Comparison of ENCODE assay signal across 8 cellular contexts in the genomic region with DNA sequence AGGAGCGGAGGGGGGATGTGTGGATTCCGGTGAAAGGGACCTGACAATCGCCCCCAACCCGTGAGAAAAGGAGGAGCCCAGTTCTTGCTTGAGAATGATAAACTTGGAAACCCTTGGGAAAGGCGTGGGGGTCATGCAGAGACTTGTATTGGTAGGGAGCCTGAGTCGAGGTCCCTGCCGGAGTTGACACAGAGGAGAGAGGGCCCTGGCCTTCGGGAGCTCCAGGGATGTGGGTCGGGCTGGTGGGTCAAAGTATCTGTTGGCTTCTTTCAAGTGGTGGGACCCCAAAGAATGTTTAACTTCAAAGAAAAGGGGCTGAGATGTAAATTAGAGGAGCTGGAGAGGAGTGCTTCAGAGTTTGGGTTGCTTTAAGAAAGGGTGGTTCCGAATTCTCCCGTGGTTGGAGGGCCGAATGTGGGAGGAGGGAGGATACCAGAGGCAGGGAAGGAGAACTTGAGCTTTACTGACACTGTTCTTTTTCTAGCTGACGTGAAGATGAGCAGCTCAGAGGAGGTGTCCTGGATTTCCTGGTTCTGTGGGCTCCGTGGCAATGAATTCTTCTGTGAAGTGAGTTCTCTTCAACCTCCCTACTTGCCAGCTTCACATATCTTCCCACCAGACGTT. TPM values are rescaled to one million over a fixed set of nuclear protein-coding genes. Genes with fewer than 3 reads are reported as not detected.
DNase-seq lines count a peak whose midpoint lies in the region; ATAC-seq, FAIRE-seq and TF ChIP-seq lines count a peak whose summit lies in the region.

No MANE protein-coding gene starts in this region.

- intact Hi-C loops in heart left ventricle (cut with DNase I) = loop anchor here in 3 of 10 donors (5.0 to 10.0 kb wide), 3 partner anchors 166 to 508 kb away; partner anchors contain the start of genes AGPAT1 (in 2 of the 3), RNF5 (in 2 of the 3), NELFE (in 1 of the 3) and SKIC2 (in 1 of the 3)
- intact Hi-C loops in Right ventricle myocardium superior (cut with DNase I) = no loop called here
- intact Hi-C loops in K562 (cut with micrococcal nuclease) = loop anchor here (10.0 kb wide), 1 partner anchor 508 kb away; the partner anchor contains the start of genes AGPAT1 and RNF5
- intact Hi-C loops in vagina (cut with DNase I) = no loop called here

- H3K4me3 ChIP-seq in heart left ventricle = peak overlapping the region; percentile 64 to 95 (median 83)
- peak overlapping the region; percentile 66 for H3K4me3 ChIP-seq in K562
- H3K4me3 ChIP-seq in mesenchymal stem cell (ENCODE audit: insufficient read depth in 1 of 2, low read depth in 1 of 2, low read length in 2 of 2) = peak overlapping the region; percentile 97 to 99
- H3K4me3 ChIP-seq in vagina = peak overlapping the region; percentile 79 to 95

- peak overlapping the region; percentile 88 for H2BK15ac ChIP-seq in mesenchymal stem cell (ENCODE audit: low read depth, poor library complexity, severe bottlenecking)

- no peak overlapping the region for H2BK120ac ChIP-seq in mesenchymal stem cell (ENCODE audit: low read depth, low read length)

- TF ChIP-seq RAD21 in K562 (CRISPR knock-in tag; conservative IDR thresholded peaks at IDR 0.05 in 1 of 2, IDR thresholded peaks at IDR 0.05 in 1 of 2) = no peak

- peaks cover 7 to 72% (median 65%) of the 10 kb centered on the region in 9 donors for H3K36me3 ChIP-seq in heart left ventricle
- peaks cover 76% of the 10 kb centered on the region for H3K36me3 ChIP-seq in K562 (ENCODE audit: control insufficient read depth, insufficient read depth, low read length)
- H3K36me3 ChIP-seq in mesenchymal stem cell (ENCODE audit: control insufficient read depth in 1 of 2, insufficient read depth in 2 of 2, low read depth in 1 of 2, low read length in 2 of 2) = peaks cover 58 to 69% of the 10 kb centered on the region in 2 experiments
- H3K36me3 ChIP-seq in vagina = peaks cover 0 to 55% of the 10 kb centered on the region in 2 donors

- no peak overlapping the region for H2BK12ac ChIP-seq in mesenchymal stem cell (ENCODE audit: low read length in 2 of 2)

- H3K14ac ChIP-seq in mesenchymal stem cell (ENCODE audit: low read length in 2 of 2) = peak overlapping the region in 1 of 2 experiments; percentile 87

- in situ Hi-C loops in K562 (cut with MboI) = no loop called here

- TF ChIP-seq POLR2A in heart left ventricle (IDR thresholded peaks at IDR 0.05) = no peak
- TF ChIP-seq POLR2A in K562 (conservative IDR thresholded peaks at IDR 0.05) = no peak
- no peak for TF ChIP-seq POLR2A in vagina (IDR thresholded peaks at IDR 0.05)
- TF ChIP-seq POLR2A in H54 (IDR thresholded peaks at IDR 0.05; ENCODE audit: low read depth, low read length) = no peak

- POLR2A ChIA-PET in K562 (lab: Yijun Ruan, JAX) = interaction anchor here (0.7 to 9.8 kb wide), 14 partner anchors 9 to 178 kb away, joined by 3 to 182 read pairs (median 5); partner anchors contain the start of genes ABHD16A, BAG6, CLIC1 and DDAH2

- H4K20me1 ChIP-seq in K562 (replicated peaks; ENCODE audit: control insufficient read depth, insufficient read depth, low read length) = 0 out of 2 replicates have a peak, but pooled peaks cover 3% of the 10 kb centered on the region

- TSS peak; percentile 44 for BruUV-seq in K562 (replicated peaks; lab: Mats Ljungman, UMichigan)

- peak overlapping the region; percentile 96 to 97 for H3K9ac ChIP-seq in K562 (ENCODE audit: insufficient read depth in 1 of 2, low read depth in 2 of 2, low read length in 2 of 2)
- H3K9ac ChIP-seq in mesenchymal stem cell (ENCODE audit: low read length) = peak overlapping the region; percentile 97

- FAIRE-seq in K562 (lab: Jason Lieb, UNC) (no peak), H54 (lab: Jason Lieb, UNC) (no peak)

- H3K4me1 ChIP-seq in heart left ventricle (peaks cover 9 to 53% (median 32%) of the 10 kb centered on the region in 12 donors), K562 (replicated peaks in 1 of 2; ENCODE audit: control insufficient read depth in 2 of 2, insufficient read depth in 2 of 2, low read length in 2 of 2) (peaks cover 31 to 32% of the 10 kb centered on the region in 2 experiments; a peak in 4 of 5 replicates), mesenchymal stem cell (ENCODE audit: control insufficient read depth, insufficient read depth, low read depth, low read length) (peaks cover 18% of the 10 kb centered on the region), vagina (peaks cover 51% of the 10 kb centered on the region)

- H2AFZ ChIP-seq in K562 (ENCODE audit: low read depth, low read length) (peak overlapping the region; percentile 79), mesenchymal stem cell (ENCODE audit: low read depth, low read length) (peak overlapping the region; percentile 73)

- peak overlapping the region; percentile 38 to 86 for H3K23ac ChIP-seq in mesenchymal stem cell (ENCODE audit: low read length in 2 of 2)

- CTCF ChIA-PET in K562 (lab: Yijun Ruan, JAX; ENCODE audit: low intra/inter-chr PET ratio) = interaction anchor here (0.7 kb wide), 1 partner anchor 10 kb away, joined by 5 read pairs; no protein-coding TSS in a partner anchor

- no peak for DNase-seq in heart left ventricle
- DNase-seq in Right ventricle myocardium superior = no peak
- DNase-seq in K562 (ENCODE audit: extremely low read depth in 1 of 4, low spot score in 3 of 4) = peak in 2 of 4 experiments; percentile 37 to 53
- DNase-seq in mesenchymal stem cell = peak; percentile 27
- DNase-seq in vagina (ENCODE audit: extremely low spot score in 2 of 2) = no peak
- DNase-seq in H54 (ENCODE audit: insufficient read length, low spot score) = no peak
- no peak for DNase-seq in NCI-H748 (lab: John Stamatoyannopoulos, UW; ENCODE audit: unreplicated experiment)
- DNase-seq in NCI-H2081 treated with DMSO at 0.1 percent for 48 hours (lab: John Stamatoyannopoulos, UW) = no peak

- WGBS in heart left ventricle, 4 donors = 2 to 4% (median 3%) methylated on average over 15 of the region's 15 CpGs
- under 1% methylated on average over 15 of the region's 15 CpGs for WGBS in K562 (ENCODE audit: insufficient coverage, low coverage, missing lambda C conversion rate)
- 9% methylated on average over 15 of the region's 15 CpGs for WGBS in mesenchymal stem cell

- H3K18ac ChIP-seq in mesenchymal stem cell (ENCODE audit: low read depth in 1 of 2, low read length in 2 of 2) = peak overlapping the region; percentile 96 to 99

- peak overlapping the region; percentile 95 for H4K91ac ChIP-seq in mesenchymal stem cell (ENCODE audit: low read length)

- H3K4ac ChIP-seq in mesenchymal stem cell (ENCODE audit: low read depth in 1 of 2, low read length in 2 of 2) = peak overlapping the region; percentile 94

- no peak for TF ChIP-seq EP300 in K562 (IDR thresholded peaks at IDR 0.05; ENCODE audit: low read length)

- H2BK5ac ChIP-seq in mesenchymal stem cell (ENCODE audit: low read depth, low read length, poor library complexity, severe bottlenecking) = peak overlapping the region; percentile 81

- H3K79me2 ChIP-seq in K562 (ENCODE audit: control insufficient read depth, insufficient read depth, low read length) = peaks cover 77% of the 10 kb centered on the region

- peaks cover 39% of the 10 kb centered on the region for H3K79me1 ChIP-seq in mesenchymal stem cell (replicated peaks; ENCODE audit: low read length, poor library complexity, severe bottlenecking)

- peak overlapping the region; percentile 90 for H3K4me2 ChIP-seq in K562 (ENCODE audit: insufficient read depth, low read length)
- peak overlapping the region; percentile 84 for H3K4me2 ChIP-seq in mesenchymal stem cell (ENCODE audit: low read length, poor library complexity, severe bottlenecking)

- TF ChIP-seq CTCF in heart left ventricle (IDR thresholded peaks at IDR 0.05) (no peak), K562 (IDR thresholded peaks at IDR 0.05 in 2 of 3, conservative IDR thresholded peaks at IDR 0.05 in 1 of 3; ENCODE audit: insufficient read depth in 2 of 3, low read depth in 1 of 3, low read length in 3 of 3) (no peak), vagina (IDR thresholded peaks at IDR 0.05) (no peak)

- H3K27ac ChIP-seq in heart left ventricle (peak overlapping the region; percentile 83 to 97 (median 94)), K562 (ENCODE audit: extremely low read depth, low read depth, low read length) (peak overlapping the region; percentile 97), mesenchymal stem cell (ENCODE audit: low read length, poor library complexity, severe bottlenecking) (peak overlapping the region; percentile 73), vagina (peak overlapping the region; percentile 95)

- no peaks in the 10 kb centered on the region for H3K9me3 ChIP-seq in heart left ventricle
- H3K9me3 ChIP-seq in K562 (replicated peaks; ENCODE audit: control insufficient read depth, insufficient read depth, low read depth, low read length) = no peaks in the 10 kb centered on the region
- no peaks in the 10 kb centered on the region for H3K9me3 ChIP-seq in mesenchymal stem cell (ENCODE audit: control insufficient read depth, low read length)
- no peaks in the 10 kb centered on the region for H3K9me3 ChIP-seq in vagina

- peak overlapping the region; percentile 64 for H2AK5ac ChIP-seq in mesenchymal stem cell (ENCODE audit: low read length, severe bottlenecking)

- H3K27me3 ChIP-seq in heart left ventricle (no peaks in the 10 kb centered on the region), K562 (ENCODE audit: control insufficient read depth in 2 of 2, insufficient read depth in 2 of 2, low read length in 2 of 2) (no peaks in the 10 kb centered on the region), mesenchymal stem cell (ENCODE audit: control insufficient read depth in 1 of 2, insufficient read depth in 1 of 2, low read length in 2 of 2) (no peaks in the 10 kb centered on the region), vagina (no peaks in the 10 kb centered on the region)

- ATAC-seq in heart left ventricle (no peak), Right ventricle myocardium superior (ENCODE audit: poor library complexity) (no peak), K562 (no peak)

- no peaks in the 10 kb centered on the region for H3K9me1 ChIP-seq in K562 (ENCODE audit: control insufficient read depth, insufficient read depth, low read length)

- peak overlapping the region; percentile 99 for H4K8ac ChIP-seq in mesenchymal stem cell (ENCODE audit: low read length)

RNA-seq across cellular contexts. Expression of gene CSNK2B, which starts 0.6 kb away (rescaled TPM):
- total RNA-seq in heart left ventricle (100 to 1,000 TPM; 111 to 323 (median 116) TPM), Right ventricle myocardium superior (95.1 TPM), K562 (2014; rRNA removed) (540 and 633 TPM in 2 replicates), K562 (2014; rRNA removed; fragmentation: Illumina TruSeq; extraction: Trizol) (434 and 461 TPM in 2 replicates), K562 (2015; rRNA removed; fragmentation: Illumina TruSeq; extraction: Trizol) (501 and 527 TPM in 2 replicates), K562 (2021) (512 and 529 TPM in 2 replicates), vagina (219 TPM)
- polyA plus RNA-seq in heart left ventricle (100 to 1,000 TPM; 124 to 203 TPM), K562 (2011; rRNA removed) (120 and 179 TPM in 2 replicates), K562 (2014; fragmentation: Illumina TruSeq; extraction: Trizol) (1,018 and 1,126 TPM in 2 replicates), K562 (2014; fragmentation: Nextera tagmentation; extraction: Ambion mirVana) (100 to 1,000 TPM; 870 to 972 TPM), K562 (2014; rRNA removed) (237 and 259 TPM in 2 replicates)
- total RNA-seq in K562 (2011; cell fraction: chromatin; rRNA removed; ENCODE audit: low replicate concordance) = 260 and 394 TPM in 2 replicates
- total RNA-seq in K562 (2011; cell fraction: nucleolus; rRNA removed) = 152 and 173 TPM in 2 replicates
- 222 and 269 TPM in 2 replicates for total RNA-seq in K562 (2011; cell fraction: nucleoplasm; rRNA removed)
- polyA plus RNA-seq in K562 (2011; cell fraction: cytosol; rRNA removed) = 389 and 405 TPM in 2 replicates
- 398 and 493 TPM in 2 replicates for polyA plus RNA-seq in K562 (2011; cell fraction: nucleus; rRNA removed)
- polyA plus RNA-seq in K562 (2012) = 775 and 1,051 TPM in 2 replicates
- 244 and 291 TPM in 2 replicates for polyA minus RNA-seq in K562 (2011; rRNA and poly(A)+ RNA removed)
- polyA minus RNA-seq in K562 (2011; cell fraction: cytosol; rRNA and poly(A)+ RNA removed) = 191 and 211 TPM in 2 replicates
- polyA minus RNA-seq in K562 (2011; cell fraction: nucleus; rRNA and poly(A)+ RNA removed) = 77.7 and 105 TPM in 2 replicates
- polyA plus RNA-seq in mesenchymal stem cell (2013, experiment 1 of 2) = 256 TPM
- 256 TPM for polyA plus RNA-seq in mesenchymal stem cell (2013, experiment 2 of 2)

RNA-seq across cellular contexts. Expression of gene GPANK1, which starts 1.7 kb away (rescaled TPM):
- total RNA-seq in heart left ventricle (10 to 100 TPM; 15.9 to 29.8 (median 19.5) TPM), Right ventricle myocardium superior (19.2 TPM), K562 (2014; rRNA removed) (63.9 and 66.3 TPM in 2 replicates), K562 (2014; rRNA removed; fragmentation: Illumina TruSeq; extraction: Trizol) (33.8 and 41.2 TPM in 2 replicates), K562 (2015; rRNA removed; fragmentation: Illumina TruSeq; extraction: Trizol) (46.3 and 47.4 TPM in 2 replicates), K562 (2021) (54.6 and 55.4 TPM in 2 replicates), vagina (16.9 TPM)
- polyA plus RNA-seq in heart left ventricle (10 to 100 TPM; 19.5 to 24.5 TPM), K562 (2011; rRNA removed) (41.7 and 42.6 TPM in 2 replicates), K562 (2014; fragmentation: Illumina TruSeq; extraction: Trizol) (97.0 and 111 TPM in 2 replicates), K562 (2014; fragmentation: Nextera tagmentation; extraction: Ambion mirVana) (10 to 100 TPM; 32.2 to 38.0 TPM), K562 (2014; rRNA removed) (77.8 and 92.2 TPM in 2 replicates)
- 47.6 and 87.1 TPM in 2 replicates for total RNA-seq in K562 (2011; cell fraction: chromatin; rRNA removed; ENCODE audit: low replicate concordance)
- 67.0 and 79.7 TPM in 2 replicates for total RNA-seq in K562 (2011; cell fraction: nucleolus; rRNA removed)
- 60.5 and 67.5 TPM in 2 replicates for total RNA-seq in K562 (2011; cell fraction: nucleoplasm; rRNA removed)
- 55.8 and 78.7 TPM in 2 replicates for polyA plus RNA-seq in K562 (2011; cell fraction: cytosol; rRNA removed)
- polyA plus RNA-seq in K562 (2011; cell fraction: nucleus; rRNA removed) = 44.5 and 50.7 TPM in 2 replicates
- 53.6 and 55.1 TPM in 2 replicates for polyA plus RNA-seq in K562 (2012)
- 23.7 and 24.2 TPM in 2 replicates for polyA minus RNA-seq in K562 (2011; rRNA and poly(A)+ RNA removed)
- 15.0 and 16.1 TPM in 2 replicates for polyA minus RNA-seq in K562 (2011; cell fraction: cytosol; rRNA and poly(A)+ RNA removed)
- polyA minus RNA-seq in K562 (2011; cell fraction: nucleus; rRNA and poly(A)+ RNA removed) = 27.9 and 38.1 TPM in 2 replicates
- polyA plus RNA-seq in mesenchymal stem cell (2013, experiment 1 of 2) = 26.2 TPM
- polyA plus RNA-seq in mesenchymal stem cell (2013, experiment 2 of 2) = 26.2 TPM

RNA-seq across cellular contexts. Expression of gene LY6G5B, which starts 3.3 kb away (rescaled TPM):
- total RNA-seq in heart left ventricle (10 to 100 TPM in 1 of 9 donors, 1 to 10 TPM in 8; 1.4 to 12.0 (median 4.6) TPM), Right ventricle myocardium superior (2.8 TPM), K562 (2014; rRNA removed) (6.0 and 6.3 TPM in 2 replicates), K562 (2014; rRNA removed; fragmentation: Illumina TruSeq; extraction: Trizol) (7.5 and 9.0 TPM in 2 replicates), K562 (2015; rRNA removed; fragmentation: Illumina TruSeq; extraction: Trizol) (6.0 and 7.9 TPM in 2 replicates), K562 (2021) (18.4 and 24.6 TPM in 2 replicates), vagina (7.4 TPM)
- polyA plus RNA-seq in heart left ventricle (1 to 10 TPM; 2.1 to 5.3 TPM), K562 (2011; rRNA removed) (14.6 and 22.5 TPM in 2 replicates), K562 (2014; fragmentation: Illumina TruSeq; extraction: Trizol) (25.9 and 27.0 TPM in 2 replicates), K562 (2014; fragmentation: Nextera tagmentation; extraction: Ambion mirVana) (1 to 10 TPM; 6.6 to 7.2 TPM), K562 (2014; rRNA removed) (16.8 and 19.9 TPM in 2 replicates)
- 184 and 285 TPM in 2 replicates for total RNA-seq in K562 (2011; cell fraction: chromatin; rRNA removed; ENCODE audit: low replicate concordance)
- 96.9 and 102 TPM in 2 replicates for total RNA-seq in K562 (2011; cell fraction: nucleolus; rRNA removed)
- 162 and 291 TPM in 2 replicates for total RNA-seq in K562 (2011; cell fraction: nucleoplasm; rRNA removed)
- polyA plus RNA-seq in K562 (2011; cell fraction: cytosol; rRNA removed) = 5.2 and 9.9 TPM in 2 replicates
- polyA plus RNA-seq in K562 (2011; cell fraction: nucleus; rRNA removed) = 157 and 230 TPM in 2 replicates
- polyA plus RNA-seq in K562 (2012) = 35.6 and 41.6 TPM in 2 replicates
- polyA minus RNA-seq in K562 (2011; rRNA and poly(A)+ RNA removed) = 15.7 and 17.5 TPM in 2 replicates
- polyA minus RNA-seq in K562 (2011; cell fraction: cytosol; rRNA and poly(A)+ RNA removed) = 2.4 and 7.8 TPM in 2 replicates
- polyA minus RNA-seq in K562 (2011; cell fraction: nucleus; rRNA and poly(A)+ RNA removed) = 17.2 and 24.9 TPM in 2 replicates
- 6.8 TPM for polyA plus RNA-seq in mesenchymal stem cell (2013, experiment 1 of 2)
- polyA plus RNA-seq in mesenchymal stem cell (2013, experiment 2 of 2) = 5.5 TPM

RNA-seq across cellular contexts. Expression of gene C6orf47, which starts 5.9 kb away (rescaled TPM):
- total RNA-seq in heart left ventricle (10 to 100 TPM; 16.5 to 23.8 (median 20.0) TPM), Right ventricle myocardium superior (16.5 TPM), K562 (2014; rRNA removed) (43.8 and 44.3 TPM in 2 replicates), K562 (2014; rRNA removed; fragmentation: Illumina TruSeq; extraction: Trizol) (24.7 and 24.9 TPM in 2 replicates), K562 (2015; rRNA removed; fragmentation: Illumina TruSeq; extraction: Trizol) (39.3 and 41.0 TPM in 2 replicates), K562 (2021) (28.0 and 33.2 TPM in 2 replicates), vagina (15.2 TPM)
- polyA plus RNA-seq in heart left ventricle (10 to 100 TPM; 19.4 to 30.9 TPM), K562 (2011; rRNA removed) (11.0 and 14.6 TPM in 2 replicates), K562 (2014; fragmentation: Illumina TruSeq; extraction: Trizol) (27.0 and 33.8 TPM in 2 replicates), K562 (2014; fragmentation: Nextera tagmentation; extraction: Ambion mirVana) (under 1 TPM; 0.14 to 0.27 TPM), K562 (2014; rRNA removed) (38.1 and 38.7 TPM in 2 replicates)
- total RNA-seq in K562 (2011; cell fraction: chromatin; rRNA removed; ENCODE audit: low replicate concordance) = 18.1 and 40.4 TPM in 2 replicates
- 34.1 and 39.2 TPM in 2 replicates for total RNA-seq in K562 (2011; cell fraction: nucleolus; rRNA removed)
- total RNA-seq in K562 (2011; cell fraction: nucleoplasm; rRNA removed) = 28.1 and 30.1 TPM in 2 replicates
- polyA plus RNA-seq in K562 (2011; cell fraction: cytosol; rRNA removed) = 10.6 and 16.9 TPM in 2 replicates
- polyA plus RNA-seq in K562 (2011; cell fraction: nucleus; rRNA removed) = 7.7 and 10.6 TPM in 2 replicates
- 31.5 and 32.4 TPM in 2 replicates for polyA plus RNA-seq in K562 (2012)
- polyA minus RNA-seq in K562 (2011; rRNA and poly(A)+ RNA removed) = 11.3 and 12.1 TPM in 2 replicates
- 8.6 and 11.6 TPM in 2 replicates for polyA minus RNA-seq in K562 (2011; cell fraction: cytosol; rRNA and poly(A)+ RNA removed)
- polyA minus RNA-seq in K562 (2011; cell fraction: nucleus; rRNA and poly(A)+ RNA removed) = 14.7 and 20.5 TPM in 2 replicates
- 11.3 TPM for polyA plus RNA-seq in mesenchymal stem cell (2013, experiment 1 of 2)
- 11.4 TPM for polyA plus RNA-seq in mesenchymal stem cell (2013, experiment 2 of 2)

RNA-seq across cellular contexts. Expression of gene APOM, which starts 10.8 kb away (rescaled TPM):
- total RNA-seq in heart left ventricle = 1 to 10 TPM in 8 of 9 donors, under 1 TPM in 1; 0.54 to 4.3 (median 1.7) TPM
- 1 to 10 TPM; 2.4 to 6.6 TPM for polyA plus RNA-seq in heart left ventricle
- 1.9 TPM for total RNA-seq in Right ventricle myocardium superior
- total RNA-seq in K562 (2011; cell fraction: chromatin; rRNA removed; ENCODE audit: low replicate concordance) = 6.6 and 7.8 TPM in 2 replicates
- total RNA-seq in K562 (2011; cell fraction: nucleolus; rRNA removed) = 5.1 and 5.3 TPM in 2 replicates
- 9.8 and 10.1 TPM in 2 replicates for total RNA-seq in K562 (2011; cell fraction: nucleoplasm; rRNA removed)
- total RNA-seq in K562 (2014; rRNA removed) = 5.7 and 6.6 TPM in 2 replicates
- 10.4 and 10.8 TPM in 2 replicates for total RNA-seq in K562 (2014; rRNA removed; fragmentation: Illumina TruSeq; extraction: Trizol)
- total RNA-seq in K562 (2015; rRNA removed; fragmentation: Illumina TruSeq; extraction: Trizol) = 6.6 and 7.1 TPM in 2 replicates
- 9.7 and 10.1 TPM in 2 replicates for total RNA-seq in K562 (2021)
- polyA plus RNA-seq in K562 (2011; rRNA removed) = 7.7 and 8.6 TPM in 2 replicates
- polyA plus RNA-seq in K562 (2011; cell fraction: cytosol; rRNA removed) = 10.2 and 18.1 TPM in 2 replicates
- 13.8 and 20.1 TPM in 2 replicates for polyA plus RNA-seq in K562 (2011; cell fraction: nucleus; rRNA removed)
- 11.4 and 16.2 TPM in 2 replicates for polyA plus RNA-seq in K562 (2012)
- polyA plus RNA-seq in K562 (2014; fragmentation: Illumina TruSeq; extraction: Trizol) = 13.1 and 17.4 TPM in 2 replicates
- 10 to 100 TPM; 23.9 to 24.3 TPM for polyA plus RNA-seq in K562 (2014; fragmentation: Nextera tagmentation; extraction: Ambion mirVana)
- polyA plus RNA-seq in K562 (2014; rRNA removed) = 10.1 and 13.5 TPM in 2 replicates
- polyA minus RNA-seq in K562 (2011; rRNA and poly(A)+ RNA removed) = 2.6 and 5.6 TPM in 2 replicates
- 2.2 and 3.5 TPM in 2 replicates for polyA minus RNA-seq in K562 (2011; cell fraction: cytosol; rRNA and poly(A)+ RNA removed)
- polyA minus RNA-seq in K562 (2011; cell fraction: nucleus; rRNA and poly(A)+ RNA removed) = 1.6 and 2.3 TPM in 2 replicates
- 2.3 TPM for polyA plus RNA-seq in mesenchymal stem cell (2013, experiment 1 of 2)
- polyA plus RNA-seq in mesenchymal stem cell (2013, experiment 2 of 2) = 2.2 TPM
- not detected for total RNA-seq in vagina
